9 cellular contexts compared by ENCODE assay signal in the genomic region with DNA sequence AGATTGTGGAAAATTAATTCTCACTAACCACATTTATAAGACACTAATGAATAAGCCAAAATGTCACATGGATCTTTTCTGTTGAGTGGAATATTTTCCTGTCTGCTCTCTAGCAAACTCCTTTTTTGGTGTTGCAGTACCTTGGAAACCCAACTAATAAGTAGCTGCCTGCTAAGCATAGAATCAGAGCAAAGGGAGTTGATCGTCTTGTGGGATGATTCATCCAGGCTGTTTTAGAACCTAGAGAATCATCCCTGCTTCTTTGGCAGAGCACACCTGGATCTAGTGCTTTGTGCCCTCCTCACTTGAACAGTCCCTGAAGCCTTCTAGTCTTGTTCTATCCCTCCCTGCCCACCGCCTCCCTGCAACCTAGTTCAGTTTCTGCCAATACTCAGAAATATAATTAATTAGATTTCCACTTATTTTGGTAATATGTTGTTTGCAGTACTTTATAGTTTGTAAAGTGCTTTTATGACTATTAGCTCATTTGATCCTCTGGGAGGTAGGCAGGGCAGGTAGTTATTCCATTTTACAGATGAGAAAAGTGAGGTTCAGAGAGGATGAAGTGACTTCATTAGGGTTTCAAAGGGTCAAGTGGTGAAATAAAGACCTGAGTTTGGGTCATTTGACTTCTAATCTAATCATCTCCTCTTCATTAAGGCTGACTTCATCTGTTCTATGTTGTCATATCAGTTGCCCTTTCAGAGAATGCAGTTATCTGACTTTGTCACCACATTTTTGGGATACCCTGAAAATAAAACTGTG. TPM values are rescaled to one million over a fixed set of nuclear protein-coding genes. Genes with fewer than 3 reads are reported as not detected.
A peak's percentile ranks its signal among the peaks of the same experiment; 100 is the strongest.
DNase-seq lines count a peak whose midpoint lies in the region; ATAC-seq and TF ChIP-seq lines count a peak whose summit lies in the region.
"Had no signal": no experiment of that assay in that cellular context is flagged by ENCODE, and none has a peak within 500 bp of the region (broad histone marks: within the 10 kb centered on the region; RNA-seq: fewer than 3 reads in every experiment).

No MANE protein-coding gene starts in this region.

- ATAC-seq in HG02571 (IDR thresholded peaks at IDR 0.05; ENCODE audit: unreplicated experiment) (no peak), GM21529 (IDR thresholded peaks at IDR 0.05; ENCODE audit: unreplicated experiment) (no peak)

- peaks cover 27% of the 10 kb centered on the region for H3K4me1 Mint-ChIP-seq in HFFc6 (ENCODE audit: low read depth)

- H3K4me3 ChIP-seq in AG10803 (ENCODE audit: low read length) = no peak overlapping the region
- no peak overlapping the region for H3K4me3 ChIP-seq in cardiac fibroblast (replicated peaks in 1 of 2; ENCODE audit: low read depth in 2 of 2, low read length in 2 of 2)
- peak overlapping the region; percentile 74 to 91 for H3K4me3 ChIP-seq in muscle layer of duodenum (ENCODE audit: low read depth in 1 of 2, low read length in 2 of 2)

- no peaks in the 10 kb centered on the region for H3K36me3 ChIP-seq in muscle layer of duodenum (ENCODE audit: control insufficient read depth in 1 of 2, insufficient read depth in 2 of 2, low read length in 2 of 2)

- H3K4me1 ChIP-seq in muscle layer of duodenum (ENCODE audit: control insufficient read depth in 1 of 2, insufficient read depth in 2 of 2, low read length in 2 of 2) = peaks cover 10 to 16% of the 10 kb centered on the region in 2 donors

- H3K27me3 ChIP-seq in muscle layer of duodenum (ENCODE audit: low read depth, low read length) = no peaks in the 10 kb centered on the region

- peak overlapping the region; percentile 69 for H3K27ac Mint-ChIP-seq in HFFc6

- DNase-seq in AG10803 (ENCODE audit: low read depth) = peak; percentile 37
- peak; percentile 57 for DNase-seq in HFFc6
- DNase-seq in cardiac fibroblast (ENCODE audit: low read depth in 2 of 2) = peak; percentile 21 to 46
- DNase-seq in mesenteric fat pad (ENCODE audit: low spot score) = no peak
- DNase-seq in NCI-H1436 (lab: John Stamatoyannopoulos, UW) = no peak
- DNase-seq: stimulated activated CD4-positive, alpha-beta T cell treated with anti-CD3 and anti-CD28 coated beads, Interleukin-2, amount 100 ng/mL, for 24 hours had no signal

- H3K9me3 Mint-ChIP-seq in HFFc6 = no peaks in the 10 kb centered on the region

- no peaks in the 10 kb centered on the region for H3K9me3 ChIP-seq in muscle layer of duodenum (ENCODE audit: control insufficient read depth in 1 of 2, low read length in 2 of 2)

- H3K27ac ChIP-seq in muscle layer of duodenum (ENCODE audit: low read length) = peak overlapping the region; percentile 79

- H3K4me3 Mint-ChIP-seq in HFFc6 = peak overlapping the region; percentile 92

- H3K27me3 Mint-ChIP-seq in HFFc6 (ENCODE audit: insufficient read depth) = no peaks in the 10 kb centered on the region; the same call in 1 of the 2 replicates

- TF ChIP-seq CTCF in AG10803 (conservative IDR thresholded peaks at IDR 0.05; ENCODE audit: low read length) = no peak
- no peak for TF ChIP-seq CTCF in HFFc6 (IDR thresholded peaks at IDR 0.05)
- no peak for TF ChIP-seq CTCF in cardiac fibroblast (IDR thresholded peaks at IDR 0.05; ENCODE audit: low read depth, low read length)

- no peaks in the 10 kb centered on the region for H3K36me3 Mint-ChIP-seq in HFFc6 (ENCODE audit: low read depth)

RNA-seq across cellular contexts. Expression of a gene that starts 2.5 kb away (rescaled TPM):
- 1 to 10 TPM; 3.6 to 6.9 (median 6.3) TPM for total RNA-seq in HFFc6 (2021; fragmentation: NEBNext Ultra II Directional; extraction: Animal tissue kit (Norgen Biotek cat#: 25700))
- total RNA-seq in mesenteric fat pad = 18.5 TPM

RNA-seq across cellular contexts. Expression of a gene that starts 40.5 kb away (rescaled TPM):
- 10 to 100 TPM; 13.5 to 30.1 (median 27.3) TPM for total RNA-seq in HFFc6 (2021; fragmentation: NEBNext Ultra II Directional; extraction: Animal tissue kit (Norgen Biotek cat#: 25700))
- total RNA-seq in mesenteric fat pad = 0.39 TPM

Comparison
In these comparisons a context has a peak if more than half of its experiments do, and no peak if none do; other contexts are left out.
1. DNase-seq: peak in AG10803 (single experiment), HFFc6 (single experiment) and cardiac fibroblast (2 of 2); none in mesenteric fat pad (single experiment) and NCI-H1436 (single experiment).
2. H3K4me3 ChIP-seq: peak in muscle layer of duodenum (2 of 2); none in AG10803 (single experiment) and cardiac fibroblast (0 of 2).
3. RNA of a gene that starts 40.5 kb away (total RNA-seq): 13.5 to 30.1 TPM in HFFc6; 0.39 TPM in mesenteric fat pad (single experiment); every median in the first group is over 10 times any median in the second.